Comparison of ENCODE assay signal across 8 cellular contexts in genomic region chr10:77926566-77927342, GRCh38. TPM values are rescaled to one million over a fixed set of nuclear protein-coding genes. Genes with fewer than 3 reads are reported as not detected.
DNase-seq lines count a peak whose midpoint lies in the region; ATAC-seq, FAIRE-seq and TF ChIP-seq lines count a peak whose summit lies in the region.

A gene with protein sequence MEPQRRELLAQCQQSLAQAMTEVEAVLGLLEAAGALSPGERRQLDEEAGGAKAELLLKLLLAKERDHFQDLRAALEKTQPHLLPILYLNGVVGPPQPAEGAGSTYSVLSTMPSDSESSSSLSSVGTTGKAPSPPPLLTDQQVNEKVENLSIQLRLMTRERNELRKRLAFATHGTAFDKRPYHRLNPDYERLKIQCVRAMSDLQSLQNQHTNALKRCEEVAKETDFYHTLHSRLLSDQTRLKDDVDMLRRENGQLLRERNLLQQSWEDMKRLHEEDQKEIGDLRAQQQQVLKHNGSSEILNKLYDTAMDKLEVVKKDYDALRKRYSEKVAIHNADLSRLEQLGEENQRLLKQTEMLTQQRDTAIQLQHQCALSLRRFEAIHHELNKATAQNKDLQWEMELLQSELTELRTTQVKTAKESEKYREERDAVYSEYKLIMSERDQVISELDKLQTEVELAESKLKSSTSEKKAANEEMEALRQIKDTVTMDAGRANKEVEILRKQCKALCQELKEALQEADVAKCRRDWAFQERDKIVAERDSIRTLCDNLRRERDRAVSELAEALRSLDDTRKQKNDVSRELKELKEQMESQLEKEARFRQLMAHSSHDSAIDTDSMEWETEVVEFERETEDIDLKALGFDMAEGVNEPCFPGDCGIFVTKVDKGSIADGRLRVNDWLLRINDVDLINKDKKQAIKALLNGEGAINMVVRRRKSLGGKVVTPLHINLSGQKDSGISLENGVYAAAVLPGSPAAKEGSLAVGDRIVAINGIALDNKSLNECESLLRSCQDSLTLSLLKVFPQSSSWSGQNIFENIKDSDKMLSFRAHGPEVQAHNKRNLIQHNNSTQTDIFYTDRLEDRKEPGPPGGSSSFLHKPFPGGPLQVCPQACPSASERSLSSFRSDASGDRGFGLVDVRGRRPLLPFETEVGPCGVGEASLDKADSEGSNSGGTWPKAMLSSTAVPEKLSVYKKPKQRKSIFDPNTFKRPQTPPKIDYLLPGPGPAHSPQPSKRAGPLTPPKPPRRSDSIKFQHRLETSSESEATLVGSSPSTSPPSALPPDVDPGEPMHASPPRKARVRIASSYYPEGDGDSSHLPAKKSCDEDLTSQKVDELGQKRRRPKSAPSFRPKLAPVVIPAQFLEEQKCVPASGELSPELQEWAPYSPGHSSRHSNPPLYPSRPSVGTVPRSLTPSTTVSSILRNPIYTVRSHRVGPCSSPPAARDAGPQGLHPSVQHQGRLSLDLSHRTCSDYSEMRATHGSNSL (N-terminal part only) (minus strand): TSS chr10:77926755. CDS start chr10:77926520, 235 bp downstream.

- H3K36me3 ChIP-seq in ACC112 (ENCODE audit: insufficient read depth, low read length) (no peaks in the 10 kb centered on the region), RWPE2 (ENCODE audit: low read depth) (peaks cover 24% of the 10 kb centered on the region)

- peak within 1 kb of the TSS; percentile 92 for H2AFZ ChIP-seq in ACC112 (ENCODE audit: low read length, unreplicated experiment)

- TF ChIP-seq CTCF in RWPE2 (IDR thresholded peaks at IDR 0.05; ENCODE audit: poor library complexity, severe bottlenecking) (no peak), chondrocyte (IDR thresholded peaks at IDR 0.05) (peak; percentile 48)

- FAIRE-seq in GM12891 (lab: Jason Lieb, UNC) = no peak

- no peaks in the 10 kb centered on the region for H3K36me3 Mint-ChIP-seq in chondrocyte (ENCODE audit: low read depth)

- H3K27ac ChIP-seq in ACC112 (ENCODE audit: low read depth, low read length) (no peak within 1 kb of the TSS), RWPE2 (ENCODE audit: poor library complexity, severe bottlenecking) (peak within 1 kb of the TSS; percentile 72)

- DNase-seq in GM12891 (ENCODE audit: insufficient read length, low spot score) = peak; percentile 61
- no peak for DNase-seq in RWPE2 (ENCODE audit: low spot score)
- no peak for DNase-seq in chondrocyte (ENCODE audit: low spot score)
- DNase-seq in kidney tubule cell (ENCODE audit: low spot score) = peak; percentile 73
- peak; percentile 5 for DNase-seq in stimulated activated CD4-positive, alpha-beta T cell treated with anti-CD3 and anti-CD28 coated beads, Interleukin-4, amount 100 ng/mL, for 24 hours
- DNase-seq in NAMALWA (ENCODE audit: low spot score) = no peak

- peak within 1 kb of the TSS; percentile 85 for H3K4me3 ChIP-seq in ACC112 (ENCODE audit: low read depth, low read length)
- H3K4me3 ChIP-seq in RWPE2 (ENCODE audit: severe bottlenecking) = peak within 1 kb of the TSS; percentile 75

- H3K4me1 Mint-ChIP-seq in chondrocyte (ENCODE audit: low read depth) = peaks cover 22% of the 10 kb centered on the region

- peaks cover 2% of the 10 kb centered on the region for H3K9me3 Mint-ChIP-seq in chondrocyte (ENCODE audit: low read depth)

- no peaks in the 10 kb centered on the region for H3K9me3 ChIP-seq in RWPE2 (ENCODE audit: severe bottlenecking)

- H3K79me2 ChIP-seq in ACC112 (ENCODE audit: control insufficient read depth, insufficient read depth, low read length, unreplicated experiment) = peaks cover 42% of the 10 kb centered on the region

- peak within 1 kb of the TSS; percentile 74 for H3K4me3 Mint-ChIP-seq in chondrocyte (ENCODE audit: unreplicated experiment)

- H3K27ac Mint-ChIP-seq in chondrocyte (ENCODE audit: unreplicated experiment) = peak within 1 kb of the TSS; percentile 45

- H3K4me1 ChIP-seq in ACC112 (ENCODE audit: control insufficient read depth, insufficient read depth, low read length, unreplicated experiment) (peaks cover 13% of the 10 kb centered on the region), RWPE2 (ENCODE audit: insufficient read depth, poor library complexity, severe bottlenecking) (peaks cover 20% of the 10 kb centered on the region)

- H3K27me3 ChIP-seq in ACC112 (ENCODE audit: insufficient read depth, low read length) (peaks cover 9% of the 10 kb centered on the region), RWPE2 (ENCODE audit: insufficient read depth, poor library complexity, severe bottlenecking) (no peaks in the 10 kb centered on the region)

- no peaks in the 10 kb centered on the region for H3K27me3 Mint-ChIP-seq in chondrocyte (ENCODE audit: low read depth)

- TF ChIP-seq POLR2A in GM12891 (IDR thresholded peaks at IDR 0.05; ENCODE audit: low read depth, low read length) = no peak

- ATAC-seq in HG03045 (IDR thresholded peaks at IDR 0.05; ENCODE audit: unreplicated experiment) (peak; percentile 47), RWPE2 (ENCODE audit: low read depth) (peak; percentile 69)

TF ChIP-seq in GM12891, 5 proteins besides CTCF, POLR2A, EP300 and RAD21:
- TF ChIP-seq POU2F2 (IDR thresholded peaks at IDR 0.05; ENCODE audit: low read depth, low read length) (no peak), TAF1 (IDR thresholded peaks at IDR 0.05; ENCODE audit: low read depth, low read length) (no peak), POLR2AphosphoS5 (IDR thresholded peaks at IDR 0.05; ENCODE audit: low read depth, low read length) (no peak), SPI1 (IDR thresholded peaks at IDR 0.05; ENCODE audit: low read depth, low read length) (no peak), PAX5 (IDR thresholded peaks at IDR 0.05; ENCODE audit: insufficient read depth, low read length, severe bottlenecking) (no peak)

RNA-seq across cellular contexts. Expression of the gene that starts here (rescaled TPM):
- 1.7 TPM for polyA plus RNA-seq in GM12891 (2012; ENCODE audit: low read depth, missing spikeins)
- 60.5 to 71.1 TPM (median 62.1 TPM) in 3 replicates for total RNA-seq in chondrocyte

Comparison
In these comparisons a context has a peak if more than half of its experiments do, and no peak if none do; other contexts are left out.
1. DNase-seq: peak in GM12891 (single experiment), kidney tubule cell (single experiment) and stimulated activated CD4-positive, alpha-beta T cell treated with anti-CD3 and anti-CD28 coated beads, Interleukin-4, amount 100 ng/mL, for 24 hours (single experiment); none in RWPE2 (single experiment), chondrocyte (single experiment) and NAMALWA (single experiment).